ENCODE assay signal across 27 cellular contexts in genomic region chr4:917466-917865, GRCh38.
"Had no signal": no experiment of that assay in that cellular context is flagged by ENCODE, and none has a peak within 500 bp of the region (broad histone marks: within the 10 kb centered on the region; RNA-seq: fewer than 3 reads in every experiment).

No MANE protein-coding gene starts in this region.

- ATAC-seq: esophagus mucosa, left lung, pancreas, psoas muscle had no signal

- H3K27ac Mint-ChIP-seq: activated naive CD4-positive, alpha-beta T cell treated with anti-CD3 and anti-CD28 coated beads for 36 hours; activated naive CD8-positive, alpha-beta T cell treated with anti-CD3 and anti-CD28 coated beads for 36 hours; activated T-helper 2 cell treated with anti-CD3 and anti-CD28 coated beads, Interferon-gamma antibody, Interleukin-2, Interleukin-4, amounts not matched to agents 10 μg/mL and 5 μg/mL and 100 μg/mL, durations not matched to agents 14 hours and 24 hours and 36 hours; brain; endodermal cell; type B pancreatic cell had no signal

- H3K4me3 ChIP-seq: ascending aorta, cardiac muscle cell, left lung, lung, pancreas, psoas muscle, SJSA1, smooth muscle cell, testis, vagina had no signal

- H3K9me3 ChIP-seq: ascending aorta, left lung, pancreas, psoas muscle, SJSA1, testis, vagina had no signal

- H3K4me1 ChIP-seq: ascending aorta, pancreas, psoas muscle, SJSA1 had no signal

- H3K36me3 ChIP-seq: cardiac muscle cell, pancreas, SJSA1, vagina had no signal

- DNase-seq: activated CD4-positive, alpha-beta T cell treated with anti-CD3 and anti-CD28 coated beads for 4 hours; activated CD4-positive, alpha-beta T cell treated with anti-CD3 and anti-CD28 coated beads, Interleukin-2, amount 50 U/mL, for 48 hours; activated CD4-positive, CD25-positive, alpha-beta regulatory T cell; activated CD8-positive, alpha-beta memory T cell treated with anti-CD3 and anti-CD28 coated beads for 24 hours; activated naive CD4-positive, alpha-beta T cell treated with anti-CD3 and anti-CD28 coated beads for 36 hours; activated naive CD8-positive, alpha-beta T cell treated with anti-CD3 and anti-CD28 coated beads for 36 hours; endodermal cell; foreskin melanocyte; kidney glomerular epithelial cell; left lung; mesendoderm; psoas muscle; stimulated activated CD4-positive, alpha-beta T cell treated with anti-CD3 and anti-CD28 coated beads, Interleukin-15, amount 100 ng/mL, for 24 hours; stimulated activated CD4-positive, alpha-beta T cell treated with anti-CD3 and anti-CD28 coated beads, Interleukin-2, amount 100 ng/mL, for 24 hours; stimulated activated naive CD4-positive, alpha-beta T cell; testis had no signal

- H3K4me3 Mint-ChIP-seq: activated naive CD4-positive, alpha-beta T cell treated with anti-CD3 and anti-CD28 coated beads for 36 hours; activated naive CD8-positive, alpha-beta T cell treated with anti-CD3 and anti-CD28 coated beads for 36 hours; brain; endodermal cell; type B pancreatic cell had no signal

- H3K27ac ChIP-seq: ascending aorta, cardiac muscle cell, left lung, pancreas, psoas muscle, SJSA1, testis, vagina had no signal

- H3K4me2 ChIP-seq: smooth muscle cell had no signal

- H3K9me3 Mint-ChIP-seq: endodermal cell had no signal

- H3K27me3 ChIP-seq: ascending aorta, cardiac muscle cell, left lung, pancreas, SJSA1, testis, vagina had no signal

- H3K27me3 Mint-ChIP-seq: activated naive CD8-positive, alpha-beta T cell treated with anti-CD3 and anti-CD28 coated beads for 36 hours; type B pancreatic cell had no signal
